Comparison of ENCODE assay signal across 9 cellular contexts in genomic region chr20:36466089-36466488, GRCh38.
DNase-seq lines count a peak whose midpoint lies in the region; ATAC-seq and TF ChIP-seq lines count a peak whose summit lies in the region.
"Had no signal": no experiment of that assay in that cellular context is flagged by ENCODE, and none has a peak within 500 bp of the region (broad histone marks: within the 10 kb centered on the region; RNA-seq: fewer than 3 reads in every experiment).

No MANE protein-coding gene starts in this region.

- POLR2A ChIA-PET in naive thymus-derived CD8-positive, alpha-beta T cell (lab: Charles Lee) = interaction anchor here (0.9 to 1.1 kb wide), 2 partner anchors 9 to 11 kb away, joined by 3 to 7 read pairs; no protein-coding TSS in a partner anchor

- H3K4me3 Mint-ChIP-seq in brain = peak overlapping the region; percentile 75 to 96 (median 86)
- peak overlapping the region in 9 of 10 donors; percentile 39 to 87 (median 63) for H3K4me3 Mint-ChIP-seq in naive thymus-derived CD8-positive, alpha-beta T cell

- no peaks in the 10 kb centered on the region for H3K9me3 Mint-ChIP-seq in brain
- no peaks in the 10 kb centered on the region for H3K9me3 Mint-ChIP-seq in naive thymus-derived CD8-positive, alpha-beta T cell

- peaks cover 7% of the 10 kb centered on the region for H3K36me3 Mint-ChIP-seq in brain
- H3K36me3 Mint-ChIP-seq in naive thymus-derived CD8-positive, alpha-beta T cell = peaks cover 0 to 2% (median 0%) of the 10 kb centered on the region in 3 donors

- H3K27me3 Mint-ChIP-seq in brain = peaks cover 17% of the 10 kb centered on the region
- no peaks in the 10 kb centered on the region for H3K27me3 Mint-ChIP-seq in naive thymus-derived CD8-positive, alpha-beta T cell

- H3K27ac Mint-ChIP-seq in brain = peak overlapping the region; percentile 65 to 98 (median 91)
- peak overlapping the region; percentile 78 to 98 (median 94) for H3K27ac Mint-ChIP-seq in naive thymus-derived CD8-positive, alpha-beta T cell

- ATAC-seq in naive thymus-derived CD8-positive, alpha-beta T cell = no peak
- ATAC-seq in GM21737 (IDR thresholded peaks at IDR 0.05; ENCODE audit: unreplicated experiment) (no peak), HG03108 (IDR thresholded peaks at IDR 0.05; ENCODE audit: unreplicated experiment) (no peak)

- no peak for TF ChIP-seq CTCF in brain (conservative IDR thresholded peaks at IDR 0.05)

- DNase-seq in stimulated activated CD4-positive, alpha-beta T cell treated with anti-CD3 and anti-CD28 coated beads, Interleukin-15, amount 100 ng/mL, for 24 hours = peak; percentile 21
- DNase-seq in stimulated activated CD4-positive, alpha-beta T cell treated with anti-CD3 and anti-CD28 coated beads, Interleukin-1b, Interleukin-23, amount 100 ng/mL, for 48 hours = no peak
- no peak for DNase-seq in naive thymus-derived CD8-positive, alpha-beta T cell
- DNase-seq in HUDEP-2 (lab: John Stamatoyannopoulos, UW; ENCODE audit: unreplicated experiment in 76 of 76) = no peak
- no peak for DNase-seq in Ammon's horn (ENCODE audit: low spot score)
- DNase-seq: NCI-H510A had no signal

- peaks cover 83% of the 10 kb centered on the region for H3K4me1 Mint-ChIP-seq in brain
- peaks cover 36 to 87% (median 80%) of the 10 kb centered on the region in 4 donors for H3K4me1 Mint-ChIP-seq in naive thymus-derived CD8-positive, alpha-beta T cell
